ENCODE assay signal across 2 cellular contexts in the genomic region with DNA sequence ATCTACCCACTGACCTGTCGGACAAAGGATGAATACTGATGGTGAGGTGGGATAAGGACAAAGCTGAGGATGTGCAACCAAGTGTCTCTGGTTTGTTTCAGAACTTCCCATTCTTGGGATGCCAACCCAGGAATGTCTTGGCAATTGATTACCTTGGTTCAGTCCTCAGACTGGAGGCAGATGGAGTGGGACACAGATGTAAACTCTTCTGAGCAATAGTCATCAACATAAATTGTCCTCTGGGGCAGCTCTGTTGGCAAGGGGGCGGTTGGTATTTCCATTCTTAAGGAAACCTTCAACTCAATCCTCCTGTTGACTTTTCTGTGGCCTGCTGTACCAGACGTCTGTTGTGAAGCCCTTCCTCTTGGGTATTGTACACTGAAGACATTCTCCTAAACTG.
TF ChIP-seq lines count a peak whose summit lies in the region.

No MANE protein-coding gene starts in this region.

TF ChIP-seq in A549, 52 proteins besides CTCF, POLR2A, EP300 and RAD21:
- TF ChIP-seq, protein P1, sequence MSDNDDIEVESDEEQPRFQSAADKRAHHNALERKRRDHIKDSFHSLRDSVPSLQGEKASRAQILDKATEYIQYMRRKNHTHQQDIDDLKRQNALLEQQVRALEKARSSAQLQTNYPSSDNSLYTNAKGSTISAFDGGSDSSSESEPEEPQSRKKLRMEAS (IDR thresholded peaks at IDR 0.05) = no peak
- TF ChIP-seq ESRRA (IDR thresholded peaks at IDR 0.05; ENCODE audit: borderline replicate concordance, low read length) (no peak), USF2 (IDR thresholded peaks at IDR 0.05) (no peak), NPAS2 (CRISPR knock-in tag; IDR thresholded peaks at IDR 0.05; ENCODE audit: borderline replicate concordance) (no peak), HOXB5 (CRISPR knock-in tag; IDR thresholded peaks at IDR 0.05) (no peak), RARB (CRISPR knock-in tag; IDR thresholded peaks at IDR 0.05) (no peak)

TF ChIP-seq in GM12878, 131 proteins besides CTCF, POLR2A, EP300 and RAD21:
- no peak for TF ChIP-seq RAD51 (IDR thresholded peaks at IDR 0.05)
- no peak for TF ChIP-seq SRF (IDR thresholded peaks at IDR 0.05; ENCODE audit: low read depth in 2 of 2, low read length in 2 of 2)
- TF ChIP-seq ELK1 (IDR thresholded peaks at IDR 0.05; ENCODE audit: low read depth, low read length) = no peak
- no peak for TF ChIP-seq SUZ12 (IDR thresholded peaks at IDR 0.05; ENCODE audit: unreplicated experiment)
- TF ChIP-seq POLR2AphosphoS5 (IDR thresholded peaks at IDR 0.05; ENCODE audit: low read length) = no peak
- no peak for TF ChIP-seq BACH1 (IDR thresholded peaks at IDR 0.05; ENCODE audit: borderline replicate concordance)
- TF ChIP-seq TCF12 (IDR thresholded peaks at IDR 0.05; ENCODE audit: low read depth, low read length) = no peak
- no peak for TF ChIP-seq IRF5 (IDR thresholded peaks at IDR 0.05; ENCODE audit: borderline replicate concordance)
